In genomic region chr3:16900779-16901440, GRCh38 we compare ENCODE assay signal across 19 cellular contexts. TPM values are rescaled to one million over a fixed set of nuclear protein-coding genes. Genes with fewer than 3 reads are reported as not detected.
DNase-seq lines count a peak whose midpoint lies in the region; ATAC-seq lines count a peak whose summit lies in the region.
"Had no signal": no experiment of that assay in that cellular context is flagged by ENCODE, and none has a peak within 500 bp of the region (broad histone marks: within the 10 kb centered on the region; RNA-seq: fewer than 3 reads in every experiment).

No MANE protein-coding gene starts in this region.

- peaks cover 92% of the 10 kb centered on the region for H3K4me1 Mint-ChIP-seq in T-helper 1 cell treated with Interleukin-12 subunit alpha and Interleukin-12 subunit beta and Interleukin-4 antibody, amounts not matched to agents 30 μg/mL and 1 μg/mL, for 36 hours (ENCODE audit: low read depth)
- peaks cover 80% of the 10 kb centered on the region for H3K4me1 Mint-ChIP-seq in activated naive CD8-positive, alpha-beta T cell treated with anti-CD3 and anti-CD28 coated beads, Interleukin-2, amount 10 ng/mL, durations not matched to agents 7 days and 5 days
- peaks cover 88 to 96% of the 10 kb centered on the region in 2 donors for H3K4me1 Mint-ChIP-seq in natural killer cell treated with Interleukin-12 subunit alpha and Interleukin-12 subunit beta and Interleukin-15 and Interleukin-18, amount 100 ng/mL, for 72 hours (ENCODE audit: low read depth in 2 of 2)

- H3K4me3 Mint-ChIP-seq in T-helper 1 cell treated with Interleukin-12 subunit alpha and Interleukin-12 subunit beta and Interleukin-4 antibody, amounts not matched to agents 30 μg/mL and 1 μg/mL, for 36 hours: peak overlapping the region; percentile 36
- H3K4me3 Mint-ChIP-seq in activated naive CD8-positive, alpha-beta T cell treated with anti-CD3 and anti-CD28 coated beads, Interleukin-2, amount 10 ng/mL, durations not matched to agents 7 days and 5 days: peak overlapping the region; percentile 23
- H3K4me3 Mint-ChIP-seq in natural killer cell treated with Interleukin-12 subunit alpha and Interleukin-12 subunit beta and Interleukin-15 and Interleukin-18, amount 100 ng/mL, for 72 hours: peak overlapping the region; percentile 49
- H3K4me3 Mint-ChIP-seq: activated CD8-positive, alpha-beta memory T cell treated with anti-CD3 and anti-CD28 coated beads, Interleukin-2, amount 10 ng/mL, durations not matched to agents 7 days and 5 days; CD14-positive monocyte had no signal

- H3K36me3 Mint-ChIP-seq in T-helper 1 cell treated with Interleukin-12 subunit alpha and Interleukin-12 subunit beta and Interleukin-4 antibody, amounts not matched to agents 30 μg/mL and 1 μg/mL, for 36 hours (ENCODE audit: low read depth): peaks cover 20% of the 10 kb centered on the region
- H3K36me3 Mint-ChIP-seq in activated naive CD8-positive, alpha-beta T cell treated with anti-CD3 and anti-CD28 coated beads, Interleukin-2, amount 10 ng/mL, durations not matched to agents 7 days and 5 days: peaks cover 15% of the 10 kb centered on the region
- H3K36me3 Mint-ChIP-seq in natural killer cell treated with Interleukin-12 subunit alpha and Interleukin-12 subunit beta and Interleukin-15 and Interleukin-18, amount 100 ng/mL, for 72 hours: no peaks in the 10 kb centered on the region

- H3K27me3 Mint-ChIP-seq in T-helper 1 cell treated with Interleukin-12 subunit alpha and Interleukin-12 subunit beta and Interleukin-4 antibody, amounts not matched to agents 30 μg/mL and 1 μg/mL, for 36 hours (ENCODE audit: low read depth): no peaks in the 10 kb centered on the region
- H3K27me3 Mint-ChIP-seq in activated naive CD8-positive, alpha-beta T cell treated with anti-CD3 and anti-CD28 coated beads, Interleukin-2, amount 10 ng/mL, durations not matched to agents 7 days and 5 days: no peaks in the 10 kb centered on the region
- no peaks in the 10 kb centered on the region for H3K27me3 Mint-ChIP-seq in natural killer cell treated with Interleukin-12 subunit alpha and Interleukin-12 subunit beta and Interleukin-15 and Interleukin-18, amount 100 ng/mL, for 72 hours
- H3K27me3 Mint-ChIP-seq: activated CD8-positive, alpha-beta memory T cell treated with anti-CD3 and anti-CD28 coated beads, Interleukin-2, amount 10 ng/mL, durations not matched to agents 7 days and 5 days had no signal

- peak overlapping the region; percentile 50 for H3K27ac Mint-ChIP-seq in T-helper 1 cell treated with Interleukin-12 subunit alpha and Interleukin-12 subunit beta and Interleukin-4 antibody, amounts not matched to agents 30 μg/mL and 1 μg/mL, for 36 hours
- peak overlapping the region; percentile 32 for H3K27ac Mint-ChIP-seq in activated naive CD8-positive, alpha-beta T cell treated with anti-CD3 and anti-CD28 coated beads, Interleukin-2, amount 10 ng/mL, durations not matched to agents 7 days and 5 days
- peak overlapping the region; percentile 15 to 46 for H3K27ac Mint-ChIP-seq in natural killer cell treated with Interleukin-12 subunit alpha and Interleukin-12 subunit beta and Interleukin-15 and Interleukin-18, amount 100 ng/mL, for 72 hours
- H3K27ac Mint-ChIP-seq: activated CD8-positive, alpha-beta memory T cell treated with anti-CD3 and anti-CD28 coated beads, Interleukin-2, amount 10 ng/mL, durations not matched to agents 7 days and 5 days had no signal

- peak; percentile 11 for ATAC-seq in activated naive CD8-positive, alpha-beta T cell treated with anti-CD3 and anti-CD28 coated beads, Interleukin-2, amount 10 ng/mL, durations not matched to agents 7 days and 5 days (ENCODE audit: low read depth)
- ATAC-seq in natural killer cell treated with Interleukin-12 subunit alpha and Interleukin-12 subunit beta and Interleukin-15 and Interleukin-18, amount 100 ng/mL, for 72 hours: no peak
- ATAC-seq: activated CD8-positive, alpha-beta memory T cell treated with anti-CD3 and anti-CD28 coated beads, Interleukin-2, amount 10 ng/mL, durations not matched to agents 7 days and 5 days; HepG2 had no signal

- DNase-seq in T-helper 1 cell (no peak), SIG-M5 (lab: John Stamatoyannopoulos, UW) (no peak), AG20443 (ENCODE audit: low spot score) (no peak), NCI-H526 (lab: John Stamatoyannopoulos, UW) (no peak)
- peak; percentile 56 for DNase-seq in Jurkat, Clone E6-1 (ENCODE audit: low read depth, low spot score)
- DNase-seq in activated naive CD8-positive, alpha-beta T cell treated with anti-CD3 and anti-CD28 coated beads, Interleukin-2, amount 10 ng/mL, durations not matched to agents 7 days and 5 days: no peak
- DNase-seq in natural killer cell treated with Interleukin-12 subunit alpha and Interleukin-12 subunit beta and Interleukin-15 and Interleukin-18, amount 100 ng/mL, for 72 hours (ENCODE audit: low spot score): no peak
- DNase-seq: activated CD8-positive, alpha-beta memory T cell treated with anti-CD3 and anti-CD28 coated beads, Interleukin-2, amount 10 ng/mL, durations not matched to agents 7 days and 5 days; adrenal gland; central memory CD4-positive, alpha-beta T cell; NCI-H1092 treated with DMSO at 0.1 percent for 48 hours; NCI-H82; Peyer's patch; stimulated activated CD4-positive, alpha-beta T cell treated with anti-CD3 and anti-CD28 coated beads, Interleukin-4, amount 100 ng/mL, for 1 hour; stimulated activated CD8-positive, alpha-beta memory T cell treated with anti-CD3 and anti-CD28 coated beads, Interleukin-4, amount 100 ng/mL, for 48 hours; transverse colon had no signal

- no peak overlapping the region for H3K4me3 ChIP-seq in Jurkat, Clone E6-1 (ENCODE audit: low read length)
- H3K4me3 ChIP-seq: adrenal gland, Peyer's patch, transverse colon had no signal

- no peaks in the 10 kb centered on the region for H3K9me3 Mint-ChIP-seq in T-helper 1 cell treated with Interleukin-12 subunit alpha and Interleukin-12 subunit beta and Interleukin-4 antibody, amounts not matched to agents 30 μg/mL and 1 μg/mL, for 36 hours
- no peaks in the 10 kb centered on the region for H3K9me3 Mint-ChIP-seq in activated naive CD8-positive, alpha-beta T cell treated with anti-CD3 and anti-CD28 coated beads, Interleukin-2, amount 10 ng/mL, durations not matched to agents 7 days and 5 days
- no peaks in the 10 kb centered on the region for H3K9me3 Mint-ChIP-seq in natural killer cell treated with Interleukin-12 subunit alpha and Interleukin-12 subunit beta and Interleukin-15 and Interleukin-18, amount 100 ng/mL, for 72 hours

- POLR2A ChIA-PET in activated naive CD8-positive, alpha-beta T cell treated with anti-CD3 and anti-CD28 coated beads, Interleukin-2, amount 10 ng/mL, durations not matched to agents 7 days and 5 days (lab: Charles Lee): interaction anchor here (0.8 to 1.1 kb wide), 2 partner anchors 13 to 251 kb away, joined by 3 to 4 read pairs; no protein-coding TSS in a partner anchor

RNA-seq across cellular contexts. Expression of gene PLCL2, which starts 16.2 kb away (rescaled TPM):
- polyA plus RNA-seq in Jurkat, Clone E6-1 (2012; ENCODE audit: insufficient read depth, insufficient read length): 14.7 TPM
- 10 to 100 TPM; 53.2 to 58.0 TPM for total RNA-seq in activated naive CD8-positive, alpha-beta T cell treated with anti-CD3 and anti-CD28 coated beads, Interleukin-2, amount 10 ng/mL, durations not matched to agents 7 days and 5 days
- total RNA-seq in natural killer cell treated with Interleukin-12 subunit alpha and Interleukin-12 subunit beta and Interleukin-15 and Interleukin-18, amount 100 ng/mL, for 72 hours: 10 to 100 TPM; 12.5 to 17.2 TPM
- total RNA-seq: HepG2 had no signal
- polyA plus RNA-seq: HepG2 had no signal
